In the genomic region with DNA sequence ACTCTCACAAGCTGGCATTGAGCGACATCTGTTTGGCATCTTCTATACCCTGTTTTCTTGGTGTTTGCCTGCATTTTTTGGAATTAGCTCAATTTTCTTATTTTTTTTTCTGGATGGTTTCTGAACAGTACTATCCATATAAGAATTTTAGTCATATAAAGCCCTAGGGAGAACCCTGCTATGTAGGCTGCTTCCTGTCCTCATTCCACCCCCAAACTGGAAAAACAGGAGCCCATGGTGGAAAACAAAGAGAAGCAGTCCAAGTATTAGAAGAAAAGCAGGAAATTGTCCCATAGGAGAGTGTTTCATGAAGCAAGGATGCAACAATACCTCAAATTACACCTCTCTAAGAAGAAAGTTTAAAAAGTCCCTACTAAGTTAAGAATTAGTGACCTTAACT, we compare ENCODE assay signal across 23 cellular contexts.
DNase-seq lines count a peak whose midpoint lies in the region; ATAC-seq, FAIRE-seq and TF ChIP-seq lines count a peak whose summit lies in the region.
"Had no signal": no experiment of that assay in that cellular context is flagged by ENCODE, and none has a peak within 500 bp of the region (broad histone marks: within the 10 kb centered on the region; RNA-seq: fewer than 3 reads in every experiment).

No MANE protein-coding gene starts in this region.

- no peak for FAIRE-seq in H54 (lab: Jason Lieb, UNC)
- FAIRE-seq: A204.1, G401.6, GM12892, H1 had no signal

- peak overlapping the region; percentile 68 to 79 for H3K27ac ChIP-seq in breast epithelium
- no peak overlapping the region for H3K27ac ChIP-seq in mammary epithelial cell (ENCODE audit: insufficient read depth, low read depth, low read length)
- H3K27ac ChIP-seq in heart right ventricle, result peak overlapping the region in 6 of 10 donors; percentile 34 to 73 (median 50)
- H3K27ac ChIP-seq in parathyroid adenoma, result peak overlapping the region; percentile 45
- H3K27ac ChIP-seq: 22Rv1, BLaER1, C4-2B, GM23248 had no signal

- no peaks in the 10 kb centered on the region for H3K79me2 ChIP-seq in mammary epithelial cell (ENCODE audit: insufficient read depth, low read length)
- no peaks in the 10 kb centered on the region for H3K79me2 ChIP-seq in parathyroid adenoma

- TF ChIP-seq POLR2A in breast epithelium (IDR thresholded peaks at IDR 0.05) (no peak), lower leg skin (IDR thresholded peaks at IDR 0.05) (no peak), H54 (IDR thresholded peaks at IDR 0.05; ENCODE audit: low read depth, low read length) (no peak)

- H2AFZ ChIP-seq in mammary epithelial cell (ENCODE audit: low read depth, low read length) (no peak overlapping the region), parathyroid adenoma (peak overlapping the region; percentile 67)
- H2AFZ ChIP-seq: GM23248 had no signal

- H3K4me1 ChIP-seq in breast epithelium (peaks cover 0 to 3% of the 10 kb centered on the region in 2 donors), mammary epithelial cell (ENCODE audit: insufficient read depth, low read length) (no peaks in the 10 kb centered on the region), heart right ventricle (peaks cover 0 to 24% (median 11%) of the 10 kb centered on the region in 9 donors), parathyroid adenoma (peaks cover 23% of the 10 kb centered on the region)
- H3K4me1 ChIP-seq: Caco-2 had no signal

- H4K20me1 ChIP-seq in mammary epithelial cell (ENCODE audit: insufficient read depth, low read length), result no peaks in the 10 kb centered on the region
- H4K20me1 ChIP-seq: BLaER1 had no signal

- H3K4me2 ChIP-seq in mammary epithelial cell (ENCODE audit: insufficient read depth, low read depth, low read length) (no peak overlapping the region), parathyroid adenoma (ENCODE audit: low read length) (no peak overlapping the region)
- H3K4me2 ChIP-seq: BLaER1 had no signal

- H3K36me3 ChIP-seq in breast epithelium (no peaks in the 10 kb centered on the region), mammary epithelial cell (ENCODE audit: insufficient read depth, low read length) (no peaks in the 10 kb centered on the region), heart right ventricle (no peaks in the 10 kb centered on the region), parathyroid adenoma (ENCODE audit: control insufficient read depth, insufficient read depth, low read length) (no peaks in the 10 kb centered on the region)
- H3K36me3 ChIP-seq: BLaER1 had no signal

- TF ChIP-seq CTCF in breast epithelium (IDR thresholded peaks at IDR 0.05), result no peak
- TF ChIP-seq CTCF in mammary epithelial cell (conservative IDR thresholded peaks at IDR 0.05 in 1 of 2, IDR thresholded peaks at IDR 0.05 in 1 of 2; ENCODE audit: extremely low read depth in 1 of 2, insufficient read depth in 1 of 2, low read depth in 1 of 2, low read length in 2 of 2), result no peak
- TF ChIP-seq CTCF in heart right ventricle (IDR thresholded peaks at IDR 0.05), result no peak
- no peak for TF ChIP-seq CTCF in parathyroid adenoma (IDR thresholded peaks at IDR 0.05)
- no peak for TF ChIP-seq CTCF in lower leg skin (IDR thresholded peaks at IDR 0.05)

- WGBS in mammary epithelial cell (ENCODE audit: low coverage, missing lambda C conversion rate), result 100% methylated on average over 1 of the region's 1 CpG
- WGBS in heart right ventricle, 2 donors, result 44 to 47% methylated on average over 1 of the region's 1 CpG
- 44 to 64% methylated on average over 1 of the region's 1 CpG for WGBS in lower leg skin, 2 donors

- no peak for DNase-seq in breast epithelium (ENCODE audit: low spot score in 2 of 2)
- DNase-seq in mammary epithelial cell, result no peak
- no peak for DNase-seq in heart right ventricle
- no peak for DNase-seq in Right ventricle myocardium inferior (ENCODE audit: missing footprints)
- DNase-seq in left ventricle myocardium superior, result no peak
- DNase-seq in lower leg skin (ENCODE audit: low spot score in 2 of 2), result no peak
- DNase-seq in H54 (ENCODE audit: insufficient read length, low spot score), result no peak
- DNase-seq: Caco-2; CD4-positive, CD25-positive, alpha-beta regulatory T cell; CD8-positive, alpha-beta T cell; DMS153; DND-41; GM23248; H9 had no signal

- H3K27me3 ChIP-seq in breast epithelium (no peaks in the 10 kb centered on the region), mammary epithelial cell (ENCODE audit: insufficient read depth, low read length) (no peaks in the 10 kb centered on the region), heart right ventricle (no peaks in the 10 kb centered on the region), parathyroid adenoma (ENCODE audit: control insufficient read depth, insufficient read depth, low read length) (no peaks in the 10 kb centered on the region)
- H3K27me3 ChIP-seq: BLaER1 had no signal

- intact Hi-C loops in breast epithelium (cut with DNase I; ENCODE audit: low total_unique reads), result no loop called here
- intact Hi-C loops in mammary epithelial cell (cut with micrococcal nuclease), result no loop called here
- intact Hi-C loops in heart right ventricle (cut with DNase I), result no loop called here
- intact Hi-C loops in Right ventricle myocardium inferior (cut with DNase I), result no loop called here
- intact Hi-C loops in left ventricle myocardium superior (cut with micrococcal nuclease), result no loop called here
- intact Hi-C loops in lower leg skin (cut with DNase I; ENCODE audit: low total_unique reads), result no loop called here

- in situ Hi-C loops in mammary epithelial cell (cut with MboI; ENCODE audit: low sequenced_read_pairs in 2 of 2), result no loop called here

- no peak overlapping the region for H3K4me3 ChIP-seq in breast epithelium
- no peak overlapping the region for H3K4me3 ChIP-seq in mammary epithelial cell (replicated peaks in 1 of 3; ENCODE audit: insufficient read depth in 1 of 3, low read depth in 2 of 3, low read length in 3 of 3)
- H3K4me3 ChIP-seq in heart right ventricle, result no peak overlapping the region
- H3K4me3 ChIP-seq in parathyroid adenoma (ENCODE audit: low read depth, low read length), result no peak overlapping the region
- no peak overlapping the region for H3K4me3 ChIP-seq in lower leg skin (ENCODE audit: low read depth, poor library complexity, severe bottlenecking)
- H3K4me3 ChIP-seq: BLaER1, GM23248 had no signal

- ATAC-seq in heart right ventricle, result peak in 6 of 8 donors; percentile 27 to 82 (median 64)
- no peak for ATAC-seq in Right ventricle myocardium inferior
- peak; percentile 56 for ATAC-seq in left ventricle myocardium superior
- ATAC-seq: CD8-positive, alpha-beta T cell; HCT116 had no signal

- CTCF ChIA-PET in mammary epithelial cell (lab: Charles Lee; ENCODE audit: low non-redundant PET), result no interaction called here

- H3K9ac ChIP-seq in mammary epithelial cell (ENCODE audit: insufficient read depth, low read length), result no peak overlapping the region
- no peak overlapping the region for H3K9ac ChIP-seq in parathyroid adenoma
- H3K9ac ChIP-seq: BLaER1, GM23248 had no signal

- dilution Hi-C loops in mammary epithelial cell (cut with HindIII; ENCODE audit: low sequenced_read_pairs), result no loop called here

- H3K9me3 ChIP-seq in breast epithelium (no peaks in the 10 kb centered on the region), mammary epithelial cell (replicated peaks; ENCODE audit: insufficient read depth, low read length) (no peaks in the 10 kb centered on the region), heart right ventricle (no peaks in the 10 kb centered on the region), parathyroid adenoma (ENCODE audit: control insufficient read depth, low read length) (no peaks in the 10 kb centered on the region)
- H3K9me3 ChIP-seq: BLaER1, Caco-2 had no signal

- no TSS peak for BruUV-seq in mammary epithelial cell (replicated peaks; lab: Mats Ljungman, UMichigan)
